Comparison of ENCODE assay signal across 21 cellular contexts in genomic region chr5:78500028-78500427, GRCh38.
"Had no signal": no experiment of that assay in that cellular context is flagged by ENCODE, and none has a peak within 500 bp of the region (broad histone marks: within the 10 kb centered on the region; RNA-seq: fewer than 3 reads in every experiment).

No MANE protein-coding gene starts in this region.

- H3K4me3 ChIP-seq: body of pancreas, left lung, right atrium auricular region, tibial nerve had no signal

- H3K27me3 ChIP-seq: body of pancreas, left lung, right atrium auricular region, tibial nerve had no signal

- DNase-seq: activated CD4-positive, alpha-beta T cell treated with anti-CD3 and anti-CD28 coated beads, Interleukin-2, amount 50 U/mL, for 48 hours; body of pancreas; central memory CD4-positive, alpha-beta T cell; erythroblast; foreskin melanocyte; kidney; left lung; mammary epithelial cell; naive B cell; stimulated activated naive CD8-positive, alpha-beta T cell treated with anti-CD3 and anti-CD28 coated beads, Interleukin-15, Interleukin-2, amounts not matched to agents 100 U/mL and 50 U/mL, for 24 hours; substantia nigra had no signal

- ATAC-seq: body of pancreas; left lung; stimulated activated naive CD8-positive, alpha-beta T cell treated with anti-CD3 and anti-CD28 coated beads, Interleukin-15, Interleukin-2, amounts not matched to agents 100 U/mL and 50 U/mL, for 24 hours had no signal

- H3K27me3 Mint-ChIP-seq: naive B cell, progenitor cell of endocrine pancreas had no signal

- H3K36me3 ChIP-seq: right atrium auricular region, tibial nerve had no signal

- FAIRE-seq: colon, endometrium, kidney, TTC549, urothelium cell line had no signal

- H3K9me3 Mint-ChIP-seq: naive B cell; neural crest cell; T-helper 2 cell treated with Interferon-gamma antibody and Interleukin-4, amounts not matched to agents 5 μg/mL and 100 μg/mL, for 36 hours had no signal

- H3K4me3 Mint-ChIP-seq: activated naive CD8-positive, alpha-beta T cell; neural crest cell; T-helper 2 cell treated with Interferon-gamma antibody and Interleukin-4, amounts not matched to agents 5 μg/mL and 100 μg/mL, for 36 hours had no signal

- H3K36me3 Mint-ChIP-seq: activated naive CD8-positive, alpha-beta T cell had no signal

- H3K27ac Mint-ChIP-seq: activated naive CD8-positive, alpha-beta T cell; progenitor cell of endocrine pancreas; T-helper 2 cell treated with Interferon-gamma antibody and Interleukin-4, amounts not matched to agents 5 μg/mL and 100 μg/mL, for 36 hours had no signal

- H3K9me3 ChIP-seq: body of pancreas, left lung, right atrium auricular region, tibial nerve had no signal

- H3K27ac ChIP-seq: body of pancreas, right atrium auricular region, tibial nerve had no signal
